In genomic region chr3:143671641-143672040, GRCh38 we compare ENCODE assay signal across 23 cellular contexts.
"Had no signal": no experiment of that assay in that cellular context is flagged by ENCODE, and none has a peak within 500 bp of the region (broad histone marks: within the 10 kb centered on the region; RNA-seq: fewer than 3 reads in every experiment).

No MANE protein-coding gene starts in this region.

- DNase-seq: activated CD4-positive, alpha-beta memory T cell treated with anti-CD3 and anti-CD28 coated beads for 36 hours; activated CD4-positive, alpha-beta T cell treated with anti-CD3 and anti-CD28 coated beads for 48 hours; activated effector memory CD4-positive, alpha-beta T cell treated with Interleukin-2 at 50 U/mL for 16 hours; activated naive CD4-positive, alpha-beta T cell treated with anti-CD3 and anti-CD28 coated beads, Interleukin-2, amount 50 U/mL, for 16 hours; activated naive CD8-positive, alpha-beta T cell treated with anti-CD3 and anti-CD28 coated beads, Interleukin-2, amount 50 U/mL, for 24 hours; activated T-cell treated with anti-CD3 and anti-CD28 coated beads, Interleukin-2, amount 50 U/mL, for 72 hours; effector CD8-positive, alpha-beta T cell; erythroblast; foreskin melanocyte; glutamatergic neuron; immature natural killer cell; lower lobe of right lung; naive thymus-derived CD8-positive, alpha-beta T cell; ovary; stimulated activated CD4-positive, alpha-beta T cell treated with anti-CD3 and anti-CD28 coated beads, Interleukin-4, amount 100 ng/mL, for 24 hours; substantia nigra; T1000; tibial artery had no signal

- H3K4me1 ChIP-seq: prostate gland had no signal

- H3K36me3 ChIP-seq: cardiac muscle cell, lower lobe of right lung, neutrophil, ovary, prostate gland, tibial artery had no signal

- ATAC-seq: activated naive CD8-positive, alpha-beta T cell treated with anti-CD3 and anti-CD28 coated beads, Interleukin-2, amount 50 U/mL, for 24 hours; activated T-cell treated with anti-CD3 and anti-CD28 coated beads, Interleukin-2, amount 50 U/mL, for 72 hours; left lobe of liver; lower lobe of right lung; naive thymus-derived CD8-positive, alpha-beta T cell had no signal

- H2AFZ ChIP-seq: hepatocyte had no signal

- H3K4me3 ChIP-seq: cardiac muscle cell, hepatocyte, lower lobe of right lung, ovary, prostate gland, tibial artery had no signal

- H3K79me2 ChIP-seq: hepatocyte had no signal

- H3K27me3 ChIP-seq: cardiac muscle cell, neutrophil, ovary, tibial artery had no signal

- H3K9me3 ChIP-seq: lower lobe of right lung, neutrophil, ovary, prostate gland, tibial artery had no signal

- H3K27ac ChIP-seq: cardiac muscle cell, hepatocyte, lower lobe of right lung, neutrophil, ovary, prostate gland, tibial artery had no signal

- H3K4me2 ChIP-seq: hepatocyte had no signal
